In genomic region chr12:40212566-40212965, GRCh38 we compare ENCODE assay signal across 36 cellular contexts. TPM values are rescaled to one million over a fixed set of nuclear protein-coding genes. Genes with fewer than 3 reads are reported as not detected.
"Had no signal": no experiment of that assay in that cellular context is flagged by ENCODE, and none has a peak within 500 bp of the region (broad histone marks: within the 10 kb centered on the region; RNA-seq: fewer than 3 reads in every experiment).

No MANE protein-coding gene starts in this region.

- DNase-seq: activated B cell treated with CpG ODN at 0.5 μM for 24 hours; activated CD4-positive, alpha-beta memory T cell treated with anti-CD3 and anti-CD28 coated beads for 36 hours; activated CD4-positive, alpha-beta T cell treated with anti-CD3 and anti-CD28 coated beads for 4 hours; activated CD4-positive, alpha-beta T cell treated with anti-CD3 and anti-CD28 coated beads, Interleukin-2, amount 10 ng/mL, durations not matched to agents 24 days and 14 days; activated CD4-positive, alpha-beta T cell treated with anti-CD3 and anti-CD28 coated beads, Interleukin-2, amount 50 U/mL, for 1 hour; activated CD4-positive, alpha-beta T cell treated with anti-CD3 and anti-CD28 coated beads, Interleukin-2, amount 50 U/mL, for 4 hours; activated CD4-positive, CD25-positive, alpha-beta regulatory T cell treated with anti-CD3 and anti-CD28 coated beads, Interleukin-2, amount 50 U/mL, for 72 hours; activated CD8-positive, alpha-beta memory T cell treated with anti-CD3 and anti-CD28 coated beads, Interleukin-2, amount 50 U/mL, for 4 hours; activated CD8-positive, alpha-beta T cell treated with anti-CD3 and anti-CD28 coated beads for 36 hours; activated effector memory CD4-positive, alpha-beta T cell treated with anti-CD3 and anti-CD28 coated beads, Interleukin-2, amount 50 U/mL, for 16 hours; activated gamma-delta T cell treated with Interleukin-2 at 50 U/mL for 16 hours; activated naive CD4-positive, alpha-beta T cell; activated naive CD4-positive, alpha-beta T cell treated with anti-CD3 and anti-CD28 coated beads for 36 hours; activated naive CD4-positive, alpha-beta T cell treated with anti-CD3 and anti-CD28 coated beads, Interleukin-2, amount 50 U/mL, for 16 hours; activated naive CD8-positive, alpha-beta T cell treated with anti-CD3 and anti-CD28 coated beads for 36 hours; activated T-cell treated with anti-CD3 and anti-CD28 coated beads for 4 hours; activated T-cell treated with anti-CD3 and anti-CD28 coated beads, Interleukin-2, amount 50 U/mL, for 1 hour; activated T-cell treated with anti-CD3 and anti-CD28 coated beads, Interleukin-2, amount 50 U/mL, for 4 hours; activated T-cell treated with anti-CD3 and anti-CD28 coated beads, Interleukin-2, amount 50 U/mL, for 72 hours; adrenal gland; amniotic stem cell; aorta; body of pancreas; brain microvascular endothelial cell; central memory CD4-positive, alpha-beta T cell; T-helper 2 cell; T-helper 9 cell had no signal

- H3K4me3 Mint-ChIP-seq: activated B cell treated with CpG ODN at 0.5 μM for 24 hours; activated CD4-positive, alpha-beta memory T cell treated with anti-CD3 and anti-CD28 coated beads for 36 hours; activated CD4-positive, alpha-beta T cell treated with anti-CD3 and anti-CD28 coated beads, Interleukin-2, amount 10 ng/mL, durations not matched to agents 24 days and 14 days; activated CD8-positive, alpha-beta T cell treated with anti-CD3 and anti-CD28 coated beads for 36 hours; activated naive CD4-positive, alpha-beta T cell treated with anti-CD3 and anti-CD28 coated beads for 36 hours; activated naive CD8-positive, alpha-beta T cell treated with anti-CD3 and anti-CD28 coated beads for 36 hours; activated T-cell treated with anti-CD3 and anti-CD28 coated beads, Interleukin-2, amount 50 U/mL, for 4 hours; activated T-cell treated with anti-CD3 and anti-CD28 coated beads, Interleukin-2, amount 50 U/mL, for 72 hours; activated T-helper 1 cell treated with anti-CD3 and anti-CD28 coated beads, Interleukin-12 subunit alpha, Interleukin-12 subunit beta, Interleukin-2, Interleukin-4 antibody, amounts not matched to agents 30 ng/mL and 10 ng/mL and 1 ng/mL, durations not matched to agents 14 hours and 24 hours and 36 hours; activated T-helper 17 cell treated with anti-CD3 and anti-CD28 coated beads, Interleukin-2, amount 50 U/mL, for 72 hours; T-helper 2 cell treated with Interferon-gamma antibody and Interleukin-4, amounts not matched to agents 5 μg/mL and 100 μg/mL, for 36 hours had no signal

- H3K36me3 Mint-ChIP-seq: activated CD4-positive, alpha-beta memory T cell treated with anti-CD3 and anti-CD28 coated beads for 36 hours; activated naive CD4-positive, alpha-beta T cell treated with anti-CD3 and anti-CD28 coated beads, Interleukin-2, amount 50 U/mL, for 72 hours; activated naive CD8-positive, alpha-beta T cell treated with anti-CD3 and anti-CD28 coated beads for 36 hours had no signal

- H3K4me1 Mint-ChIP-seq: activated CD4-positive, alpha-beta T cell treated with anti-CD3 and anti-CD28 coated beads, Interleukin-2, amount 10 ng/mL, durations not matched to agents 24 days and 14 days; activated naive CD8-positive, alpha-beta T cell treated with anti-CD3 and anti-CD28 coated beads for 36 hours; activated T-helper 17 cell treated with anti-CD3 and anti-CD28 coated beads, Interleukin-2, amount 50 U/mL, for 72 hours had no signal

- H3K27me3 Mint-ChIP-seq: activated B cell treated with CpG ODN at 0.5 μM for 24 hours; activated CD4-positive, alpha-beta memory T cell treated with anti-CD3 and anti-CD28 coated beads for 36 hours; activated naive CD8-positive, alpha-beta T cell treated with anti-CD3 and anti-CD28 coated beads for 36 hours; activated T-helper 17 cell treated with anti-CD3 and anti-CD28 coated beads, Interleukin-2, amount 50 U/mL, for 72 hours had no signal

- H3K9me3 ChIP-seq: adrenal gland, body of pancreas, breast epithelium had no signal

- FAIRE-seq: astrocyte, TTC549 had no signal

- H3K27me3 ChIP-seq: adrenal gland, body of pancreas, brain microvascular endothelial cell, breast epithelium had no signal

- H3K9me3 Mint-ChIP-seq: activated naive CD4-positive, alpha-beta T cell treated with anti-CD3 and anti-CD28 coated beads for 36 hours; activated naive CD8-positive, alpha-beta T cell treated with anti-CD3 and anti-CD28 coated beads for 36 hours; activated T-helper 17 cell treated with anti-CD3 and anti-CD28 coated beads, Interleukin-2, amount 50 U/mL, for 72 hours had no signal

- H3K27ac Mint-ChIP-seq: activated B cell treated with CpG ODN at 0.5 μM for 24 hours; activated CD4-positive, alpha-beta memory T cell treated with anti-CD3 and anti-CD28 coated beads for 36 hours; activated CD4-positive, alpha-beta T cell treated with anti-CD3 and anti-CD28 coated beads, Interleukin-2, amount 10 ng/mL, durations not matched to agents 24 days and 14 days; activated CD8-positive, alpha-beta T cell treated with anti-CD3 and anti-CD28 coated beads for 36 hours; activated naive CD4-positive, alpha-beta T cell treated with anti-CD3 and anti-CD28 coated beads for 36 hours; activated naive CD4-positive, alpha-beta T cell treated with anti-CD3 and anti-CD28 coated beads, Interleukin-2, amount 50 U/mL, for 72 hours; activated naive CD8-positive, alpha-beta T cell treated with anti-CD3 and anti-CD28 coated beads for 36 hours; activated T-cell treated with anti-CD3 and anti-CD28 coated beads, Interleukin-2, amount 50 U/mL, for 72 hours; activated T-helper 1 cell treated with anti-CD3 and anti-CD28 coated beads, Interleukin-12 subunit alpha, Interleukin-12 subunit beta, Interleukin-2, Interleukin-4 antibody, amounts not matched to agents 30 ng/mL and 10 ng/mL and 1 ng/mL, durations not matched to agents 14 hours and 24 hours and 36 hours; activated T-helper 17 cell treated with anti-CD3 and anti-CD28 coated beads, Interleukin-2, amount 50 U/mL, for 72 hours; T-helper 2 cell treated with Interferon-gamma antibody and Interleukin-4, amounts not matched to agents 5 μg/mL and 100 μg/mL, for 36 hours had no signal

- H3K4me1 ChIP-seq: adrenal gland, body of pancreas, breast epithelium had no signal

- H3K36me3 ChIP-seq: adrenal gland, brain microvascular endothelial cell, breast epithelium had no signal

- H3K27ac ChIP-seq: adrenal gland, body of pancreas, brain microvascular endothelial cell, breast epithelium, VCaP had no signal

- H3K4me3 ChIP-seq: adrenal gland, body of pancreas, breast epithelium had no signal

RNA-seq across cellular contexts. Expression of gene LRRK2, which starts 12.2 kb away (rescaled TPM):
- total RNA-seq: activated CD4-positive, alpha-beta T cell treated with anti-CD3 and anti-CD28 coated beads, Interleukin-2, amount 10 ng/mL, durations not matched to agents 24 days and 14 days; activated naive CD4-positive, alpha-beta T cell treated with anti-CD3 and anti-CD28 coated beads for 36 hours; activated naive CD4-positive, alpha-beta T cell treated with anti-CD3 and anti-CD28 coated beads, Interleukin-2, amount 50 U/mL, for 72 hours; activated T-cell treated with anti-CD3 and anti-CD28 coated beads, Interleukin-2, amount 50 U/mL, for 72 hours; activated T-helper 1 cell treated with anti-CD3 and anti-CD28 coated beads, Interleukin-12 subunit alpha, Interleukin-12 subunit beta, Interleukin-2, Interleukin-4 antibody, amounts not matched to agents 30 ng/mL and 10 ng/mL and 1 ng/mL, durations not matched to agents 14 hours and 24 hours and 36 hours; T-helper 1 cell treated with Interleukin-12 subunit alpha and Interleukin-12 subunit beta and Interleukin-4 antibody, amounts not matched to agents 30 ng/mL and 1 ng/mL, for 36 hours had no signal
